Comparison of ENCODE assay signal across 8 cellular contexts in genomic region chr5:150497274-150497988, GRCh38. TPM values are rescaled to one million over a fixed set of nuclear protein-coding genes. Genes with fewer than 3 reads are reported as not detected.
DNase-seq lines count a peak whose midpoint lies in the region; ATAC-seq and TF ChIP-seq lines count a peak whose summit lies in the region.

No MANE protein-coding gene starts in this region.

- no peaks in the 10 kb centered on the region for H3K36me3 Mint-ChIP-seq in naive thymus-derived CD4-positive, alpha-beta T cell

- H3K4me2 ChIP-seq in smooth muscle cell, result peak overlapping the region; percentile 68

- H3K4me3 Mint-ChIP-seq in naive thymus-derived CD4-positive, alpha-beta T cell, result no peak overlapping the region

- H3K9me3 ChIP-seq in smooth muscle cell (replicated peaks; ENCODE audit: low read depth), result no peaks in the 10 kb centered on the region
- no peaks in the 10 kb centered on the region for H3K9me3 ChIP-seq in naive thymus-derived CD4-positive, alpha-beta T cell (ENCODE audit: control insufficient read depth in 2 of 3, low read length in 3 of 3)

- H3K27me3 ChIP-seq in smooth muscle cell (ENCODE audit: low read depth), result no peaks in the 10 kb centered on the region
- no peaks in the 10 kb centered on the region for H3K27me3 ChIP-seq in naive thymus-derived CD4-positive, alpha-beta T cell (ENCODE audit: control insufficient read depth in 2 of 2, insufficient read depth in 2 of 2, low read length in 2 of 2)

- H3K27ac Mint-ChIP-seq in naive thymus-derived CD4-positive, alpha-beta T cell, result no peak overlapping the region

- no peaks in the 10 kb centered on the region for H3K27me3 Mint-ChIP-seq in naive thymus-derived CD4-positive, alpha-beta T cell

- CTCF ChIA-PET in naive thymus-derived CD4-positive, alpha-beta T cell (lab: Charles Lee), result interaction anchor here (0.6 kb wide), 1 partner anchor 155 kb away, joined by 3 read pairs; no protein-coding TSS in a partner anchor

- WGBS in smooth muscle cell (ENCODE audit: low lambda C conversion rate), result 25% methylated on average over 14 of the region's 14 CpGs

- H3K9me3 Mint-ChIP-seq in naive thymus-derived CD4-positive, alpha-beta T cell, result peaks cover 0 to 2% (median 0%) of the 10 kb centered on the region in 11 donors

- peaks cover 92% of the 10 kb centered on the region for H3K79me2 ChIP-seq in smooth muscle cell (ENCODE audit: low read depth)

- no peaks in the 10 kb centered on the region for H3K36me3 ChIP-seq in smooth muscle cell (ENCODE audit: low read depth)
- H3K36me3 ChIP-seq in naive thymus-derived CD4-positive, alpha-beta T cell (ENCODE audit: control insufficient read depth in 2 of 3, insufficient read depth in 3 of 3, low read length in 3 of 3), result no peaks in the 10 kb centered on the region

- peaks cover 15% of the 10 kb centered on the region for H3F3A ChIP-seq in smooth muscle cell (ENCODE audit: low read depth)

- peak overlapping the region; percentile 54 for H3K9ac ChIP-seq in smooth muscle cell (ENCODE audit: low read depth)

- POLR2A ChIA-PET in naive thymus-derived CD4-positive, alpha-beta T cell (lab: Charles Lee), result no interaction called here

- H3K4me3 ChIP-seq in smooth muscle cell, result no peak overlapping the region
- H3K4me3 ChIP-seq in naive thymus-derived CD4-positive, alpha-beta T cell (ENCODE audit: low read length), result no peak overlapping the region

- TF ChIP-seq CTCF in smooth muscle cell (IDR thresholded peaks at IDR 0.05; ENCODE audit: borderline replicate concordance, insufficient read depth, poor library complexity, severe bottlenecking), result no peak

- peak; percentile 80 for DNase-seq in GOT3 (lab: John Stamatoyannopoulos, UW)
- peak in 37 of 56 donors; percentile 32 to 83 (median 62) for DNase-seq in amygdala (lab: John Stamatoyannopoulos, UW)
- DNase-seq in hippocampal formation (lab: John Stamatoyannopoulos, UW), result peak; percentile 56 to 58
- DNase-seq in smooth muscle cell (lab: John Stamatoyannopoulos, UW; ENCODE audit: unreplicated experiment), result peak; percentile 43
- no peak for DNase-seq in naive thymus-derived CD4-positive, alpha-beta T cell

- intact Hi-C loops in naive thymus-derived CD4-positive, alpha-beta T cell (cut with micrococcal nuclease), result no loop called here

- H2AFZ ChIP-seq in smooth muscle cell (ENCODE audit: low read depth), result no peak overlapping the region

- peaks cover 55% of the 10 kb centered on the region for H3K4me1 ChIP-seq in smooth muscle cell (ENCODE audit: low read depth)
- no peaks in the 10 kb centered on the region for H3K4me1 ChIP-seq in naive thymus-derived CD4-positive, alpha-beta T cell (ENCODE audit: control insufficient read depth in 2 of 2, insufficient read depth in 2 of 2, low read length in 2 of 2)

- H3K27ac ChIP-seq in smooth muscle cell (ENCODE audit: low read depth), result peak overlapping the region; percentile 89
- no peak overlapping the region for H3K27ac ChIP-seq in naive thymus-derived CD4-positive, alpha-beta T cell (ENCODE audit: low read depth, low read length)

- peaks cover 84% of the 10 kb centered on the region for H4K20me1 ChIP-seq in smooth muscle cell (ENCODE audit: low read depth)

- ATAC-seq in HG03039 (IDR thresholded peaks at IDR 0.05; ENCODE audit: unreplicated experiment), result no peak
- no peak for ATAC-seq in GM18502 (IDR thresholded peaks at IDR 0.05; ENCODE audit: poor library complexity, unreplicated experiment)
- no peak for ATAC-seq in naive thymus-derived CD4-positive, alpha-beta T cell
- no peak for ATAC-seq in HG02571 (IDR thresholded peaks at IDR 0.05; ENCODE audit: unreplicated experiment)

- H3K4me1 Mint-ChIP-seq in naive thymus-derived CD4-positive, alpha-beta T cell, result no peaks in the 10 kb centered on the region

RNA-seq across cellular contexts. Expression of gene NDST1, which starts 10.5 kb away (rescaled TPM):
- 53.0 and 64.6 TPM in 2 replicates for total RNA-seq in smooth muscle cell
- polyA plus RNA-seq in smooth muscle cell, result 32.4 and 42.1 TPM in 2 replicates
- 10 to 100 TPM in 1 of 5 experiments, 1 to 10 TPM in 4; 1.0 to 17.5 (median 1.6) TPM for total RNA-seq in naive thymus-derived CD4-positive, alpha-beta T cell
- polyA plus RNA-seq in naive thymus-derived CD4-positive, alpha-beta T cell, result 1 to 10 TPM in 1 of 2 donors, under 1 TPM in 1; 0.69 to 1.1 TPM

RNA-seq across cellular contexts. Expression of gene RPS14, which starts 47.9 kb away (rescaled TPM):
- total RNA-seq in smooth muscle cell, result 2,252 and 2,349 TPM in 2 replicates
- polyA plus RNA-seq in smooth muscle cell, result 1,004 and 1,045 TPM in 2 replicates
- 1,000 to 10,000 TPM; 2,331 to 7,378 (median 6,414) TPM for total RNA-seq in naive thymus-derived CD4-positive, alpha-beta T cell
- polyA plus RNA-seq in naive thymus-derived CD4-positive, alpha-beta T cell, result over 10,000 TPM in 1 of 2 donors, 1,000 to 10,000 TPM in 1; 8,640 to 11,248 TPM

Comparison
In these comparisons a context has a peak if more than half of its experiments do, and no peak if none do; other contexts are left out.
1. DNase-seq: peak in GOT3 (single experiment), amygdala (37 of 56), hippocampal formation (2 of 2) and smooth muscle cell (single experiment); none in naive thymus-derived CD4-positive, alpha-beta T cell (0 of 9).